8 cellular contexts compared by ENCODE assay signal in the genomic region with DNA sequence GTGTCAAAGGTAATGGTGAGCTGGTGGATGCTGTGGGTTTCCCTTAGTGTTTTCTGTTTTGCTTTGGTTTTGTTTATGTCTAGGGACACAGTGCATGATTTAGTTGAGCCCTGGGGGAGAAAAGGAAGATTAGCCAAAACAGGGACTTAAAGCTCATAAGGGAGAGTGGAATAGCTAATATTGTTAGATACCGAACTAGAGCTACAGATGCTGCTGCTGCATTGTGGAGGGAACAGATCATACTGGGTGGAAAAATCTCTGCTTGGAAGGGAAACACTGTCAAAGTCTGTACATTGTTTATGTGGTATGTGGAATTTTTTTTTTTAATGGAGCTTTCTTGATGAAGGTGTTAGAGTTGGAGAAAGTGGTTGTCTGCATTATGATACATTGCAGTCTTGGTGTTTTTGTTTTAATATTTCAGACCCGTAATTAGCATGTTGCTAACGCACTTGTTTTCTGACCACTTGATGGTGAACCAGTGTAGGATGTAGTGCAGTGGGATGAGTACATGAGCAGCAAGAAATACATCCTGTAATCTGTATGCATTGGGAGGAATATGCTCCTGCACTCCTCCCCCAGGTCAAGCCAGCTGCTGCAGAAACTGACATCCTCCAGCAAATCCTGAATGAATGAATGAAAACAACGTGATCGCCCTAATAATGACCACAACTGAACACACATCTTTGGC. TPM values are rescaled to one million over a fixed set of nuclear protein-coding genes. Genes with fewer than 3 reads are reported as not detected.
DNase-seq lines count a peak whose midpoint lies in the region; ATAC-seq, FAIRE-seq and TF ChIP-seq lines count a peak whose summit lies in the region.

No MANE protein-coding gene starts in this region.

- TF ChIP-seq CTCF in HL-60 (IDR thresholded peaks at IDR 0.05; ENCODE audit: insufficient read depth, low read length), result no peak
- TF ChIP-seq CTCF in WERI-Rb-1 (IDR thresholded peaks at IDR 0.05; ENCODE audit: low read depth, low read length), result no peak
- TF ChIP-seq CTCF in HepG2 (CRISPR knock-in tag; IDR thresholded peaks at IDR 0.05), result no peak

- H3K4me1 Mint-ChIP-seq in activated naive CD4-positive, alpha-beta T cell treated with anti-CD3 and anti-CD28 coated beads for 36 hours (ENCODE audit: low read depth), result peaks cover 30% of the 10 kb centered on the region

- H3K27me3 Mint-ChIP-seq in activated naive CD4-positive, alpha-beta T cell treated with anti-CD3 and anti-CD28 coated beads for 36 hours (ENCODE audit: low read depth), result no peaks in the 10 kb centered on the region

- H3K36me3 Mint-ChIP-seq in activated naive CD4-positive, alpha-beta T cell treated with anti-CD3 and anti-CD28 coated beads for 36 hours (ENCODE audit: low read depth), result no peaks in the 10 kb centered on the region

- H3K36me3 ChIP-seq in WERI-Rb-1 (no peaks in the 10 kb centered on the region), HepG2 (replicated peaks in 1 of 2; ENCODE audit: control insufficient read depth in 1 of 2, insufficient read depth in 2 of 2, low read length in 2 of 2) (no peaks in the 10 kb centered on the region)

- TF ChIP-seq POLR2A in HepG2 (IDR thresholded peaks at IDR 0.05; ENCODE audit: insufficient read depth in 1 of 2, low read depth in 2 of 2, low read length in 2 of 2), result no peak

- H3K9ac ChIP-seq in HepG2 (ENCODE audit: insufficient read depth, low read depth, low read length), result no peak overlapping the region

- no peak for TF ChIP-seq RAD21 in HepG2 (CRISPR knock-in tag; IDR thresholded peaks at IDR 0.05)

- no peaks in the 10 kb centered on the region for H4K20me1 ChIP-seq in HepG2 (ENCODE audit: insufficient read depth, low read length)

- intact Hi-C loops in HepG2 (cut with micrococcal nuclease; ENCODE audit: unreplicated experiment), result loop anchor here (1.0 kb wide), 1 partner anchor 66 kb away; no protein-coding TSS in a partner anchor
- intact Hi-C loops in activated naive CD4-positive, alpha-beta T cell treated with anti-CD3 and anti-CD28 coated beads for 36 hours (cut with micrococcal nuclease), result loop anchor here (1.0 kb wide), 2 partner anchors 9 to 220 kb away; no protein-coding TSS in a partner anchor

- no peak overlapping the region for H3K27ac Mint-ChIP-seq in activated naive CD4-positive, alpha-beta T cell treated with anti-CD3 and anti-CD28 coated beads for 36 hours

- WGBS in HepG2 (ENCODE audit: low lambda C conversion rate), result 35% methylated on average over 5 of the region's 5 CpGs

- no peak overlapping the region for H3K4me3 Mint-ChIP-seq in activated naive CD4-positive, alpha-beta T cell treated with anti-CD3 and anti-CD28 coated beads for 36 hours

- BruUV-seq in HepG2 (replicated peaks; lab: Mats Ljungman, UMichigan), result TSS peak; percentile 56

- H3K9me3 Mint-ChIP-seq in activated naive CD4-positive, alpha-beta T cell treated with anti-CD3 and anti-CD28 coated beads for 36 hours, result no peaks in the 10 kb centered on the region

- in situ Hi-C loops in HepG2 (cut with HindIII; ENCODE audit: extremely low pct_ligation_motif_present, low pct_unique_long_range_greater_than_20kb), result no loop called here

- POLR2A ChIA-PET in HepG2 (lab: Yijun Ruan, JAX), result interaction anchor here (0.9 kb wide), 1 partner anchor 330 kb away, joined by 3 read pairs; the partner anchor contains the start of gene UMAD1

- no peak for ATAC-seq in HepG2
- ATAC-seq in HG02759 (IDR thresholded peaks at IDR 0.05; ENCODE audit: unreplicated experiment), result no peak
- ATAC-seq in GM18909 (IDR thresholded peaks at IDR 0.05; ENCODE audit: poor library complexity, unreplicated experiment), result no peak

- H2AFZ ChIP-seq in HepG2 (ENCODE audit: low read length), result no peak overlapping the region

- CTCF ChIA-PET in HepG2 (lab: Yijun Ruan, JAX; ENCODE audit: low intra/inter-chr PET ratio, low total read pairs), result no interaction called here
- CTCF ChIA-PET in activated naive CD4-positive, alpha-beta T cell treated with anti-CD3 and anti-CD28 coated beads for 36 hours (lab: Charles Lee), result interaction anchor here (0.6 to 1.4 kb wide), 10 partner anchors 65 to 789 kb away, joined by 3 to 11 read pairs (median 4); no protein-coding TSS in a partner anchor

- H3K27me3 ChIP-seq in HL-60 (ENCODE audit: insufficient read depth, poor library complexity, severe bottlenecking) (no peaks in the 10 kb centered on the region), WERI-Rb-1 (ENCODE audit: insufficient read depth, low read depth, severe bottlenecking) (no peaks in the 10 kb centered on the region), HepG2 (ENCODE audit: control insufficient read depth in 1 of 2, insufficient read depth in 2 of 2, low read length in 2 of 2) (peaks cover 0 to 5% of the 10 kb centered on the region in 2 experiments; a peak in 1 of 5 replicates)

- TF ChIP-seq EP300 in HepG2 (IDR thresholded peaks at IDR 0.05; ENCODE audit: low read depth in 2 of 2, low read length in 2 of 2), result no peak
- no peak for TF ChIP-seq EP300 in HepG2 (CRISPR knock-in tag; IDR thresholded peaks at IDR 0.05; ENCODE audit: borderline replicate concordance)

- peak overlapping the region; percentile 80 for H3K4me3 ChIP-seq in HL-60 (replicated peaks; ENCODE audit: insufficient read depth, low read length)
- peak overlapping the region; percentile 99 for H3K4me3 ChIP-seq in WERI-Rb-1 (ENCODE audit: low read depth, low read length)
- peak overlapping the region in 2 of 3 experiments; percentile 47 to 86; a peak in 4 of 6 replicates for H3K4me3 ChIP-seq in HepG2 (replicated peaks in 1 of 3; ENCODE audit: insufficient read depth in 1 of 3, low read depth in 2 of 3, low read length in 3 of 3)

- FAIRE-seq in HepG2 (lab: Jason Lieb, UNC), result no peak

- H3K27ac ChIP-seq in HL-60 (replicated peaks) (peak overlapping the region; percentile 84), WERI-Rb-1 (peak overlapping the region; percentile 47), HepG2 (ENCODE audit: extremely low read length, insufficient read depth, low read length) (no peak overlapping the region)

- H3K9me3 ChIP-seq in WERI-Rb-1 (ENCODE audit: severe bottlenecking) (no peaks in the 10 kb centered on the region), HepG2 (ENCODE audit: low read length) (no peaks in the 10 kb centered on the region)

- DNase-seq in COLO668 (lab: John Stamatoyannopoulos, UW; ENCODE audit: unreplicated experiment), result peak; percentile 44
- peak in 1 of 2 experiments; percentile 14 for DNase-seq in HL-60 (ENCODE audit: low read depth in 1 of 2, low spot score in 1 of 2)
- DNase-seq in WERI-Rb-1, result peak; percentile 41
- no peak for DNase-seq in HepG2 (ENCODE audit: low spot score)
- no peak for DNase-seq in stimulated activated CD4-positive, alpha-beta T cell treated with anti-CD3 and anti-CD28 coated beads, Interleukin-1b, Interleukin-23, amount 100 ng/mL, for 48 hours
- DNase-seq in activated naive CD4-positive, alpha-beta T cell treated with anti-CD3 and anti-CD28 coated beads for 36 hours, result no peak

- peaks cover 31% of the 10 kb centered on the region for H3K4me1 ChIP-seq in HepG2 (ENCODE audit: insufficient read depth, low read length)

- peak overlapping the region; percentile 89 for H3K4me2 ChIP-seq in HepG2 (ENCODE audit: low read depth, low read length)

- no peaks in the 10 kb centered on the region for H3K79me2 ChIP-seq in HepG2 (ENCODE audit: insufficient read depth, low read length)

TF ChIP-seq in HepG2, 621 proteins besides CTCF, POLR2A, EP300 and RAD21:
- TF ChIP-seq FOXC1 (CRISPR knock-in tag; IDR thresholded peaks at IDR 0.05; ENCODE audit: borderline replicate concordance), result no peak
TF ChIP-seq in HepG2: peak in this region for 0.

RNA-seq across cellular contexts. Expression of gene GLCCI1, which starts 2.2 kb away (rescaled TPM):
- total RNA-seq in HepG2 (2016; rRNA removed; fragmentation: Illumina TruSeq; extraction: Trizol), result 1.6 and 1.7 TPM in 2 replicates
- 2.2 and 2.6 TPM in 2 replicates for total RNA-seq in HepG2 (2016; cell fraction: cytosol; rRNA removed; fragmentation: Illumina TruSeq; extraction: Trizol; ENCODE audit: low read depth)
- total RNA-seq in HepG2 (2016; cell fraction: insoluble cytoplasmic fraction; rRNA removed; fragmentation: Illumina TruSeq; extraction: Trizol), result 1.4 and 1.5 TPM in 2 replicates
- total RNA-seq in HepG2 (2016; cell fraction: membrane; rRNA removed; fragmentation: Illumina TruSeq; extraction: Trizol), result 1.0 and 1.1 TPM in 2 replicates
- total RNA-seq in HepG2 (2016; cell fraction: nucleus; rRNA removed; fragmentation: Illumina TruSeq; extraction: Trizol), result 2.8 and 5.0 TPM in 2 replicates
- polyA plus RNA-seq in HepG2 (2011; rRNA removed), result 1.3 and 2.2 TPM in 2 replicates
- 0.87 and 2.0 TPM in 2 replicates for polyA plus RNA-seq in HepG2 (2011; cell fraction: cytosol; rRNA removed)
- polyA plus RNA-seq in HepG2 (2011; cell fraction: nucleus; rRNA removed), result 1.8 and 2.8 TPM in 2 replicates
- polyA plus RNA-seq in HepG2 (2012), result 2.4 and 3.0 TPM in 2 replicates
- polyA plus RNA-seq in HepG2 (2016; cell fraction: cytosol; fragmentation: Illumina TruSeq; extraction: Trizol; ENCODE audit: low read depth), result 0.10 and 0.17 TPM in 2 replicates
- polyA plus RNA-seq in HepG2 (2016; cell fraction: insoluble cytoplasmic fraction; fragmentation: Illumina TruSeq; extraction: Trizol; ENCODE audit: low read depth), result 1.5 and 2.1 TPM in 2 replicates
- polyA plus RNA-seq in HepG2 (2016; cell fraction: membrane; fragmentation: Illumina TruSeq; extraction: Trizol; ENCODE audit: low read depth), result 0.37 and 0.43 TPM in 2 replicates
- 2.3 and 4.0 TPM in 2 replicates for polyA plus RNA-seq in HepG2 (2016; cell fraction: nucleus; fragmentation: Illumina TruSeq; extraction: Trizol; ENCODE audit: insufficient read depth, low read depth)
- 4.7 and 114 TPM in 2 replicates for polyA minus RNA-seq in HepG2 (2011; rRNA and poly(A)+ RNA removed; ENCODE audit: low replicate concordance)
- 3.2 and 3.4 TPM in 2 replicates for polyA minus RNA-seq in HepG2 (2011; cell fraction: cytosol; rRNA and poly(A)+ RNA removed)
- 14.8 and 17.7 TPM in 2 replicates for polyA minus RNA-seq in HepG2 (2011; cell fraction: nucleus; rRNA and poly(A)+ RNA removed)
- total RNA-seq in activated naive CD4-positive, alpha-beta T cell treated with anti-CD3 and anti-CD28 coated beads for 36 hours, result 10 to 100 TPM; 12.9 to 13.3 TPM

Comparison
In these comparisons a context has a peak if more than half of its experiments do, and no peak if none do; other contexts are left out.
1. DNase-seq: peak in COLO668 (single experiment) and WERI-Rb-1 (single experiment); none in HepG2 (single experiment), stimulated activated CD4-positive, alpha-beta T cell treated with anti-CD3 and anti-CD28 coated beads, Interleukin-1b, Interleukin-23, amount 100 ng/mL, for 48 hours (single experiment) and activated naive CD4-positive, alpha-beta T cell treated with anti-CD3 and anti-CD28 coated beads for 36 hours (single experiment).
2. Peak in every context shown above with its lines, with median percentiles within 50 percentile points of each other: H3K4me3 ChIP-seq.